ENCODE assay signal across 35 cellular contexts in genomic region chr4:61734409-61734808, GRCh38.
A peak's percentile ranks its signal among the peaks of the same experiment; 100 is the strongest.
DNase-seq lines count a peak whose midpoint lies in the region; ATAC-seq, FAIRE-seq and TF ChIP-seq lines count a peak whose summit lies in the region.
"Had no signal": no experiment of that assay in that cellular context is flagged by ENCODE, and none has a peak within 500 bp of the region (broad histone marks: within the 10 kb centered on the region; RNA-seq: fewer than 3 reads in every experiment).

No MANE protein-coding gene starts in this region.

- no peak overlapping the region for H4K8ac ChIP-seq in mesendoderm (ENCODE audit: low read depth, low read length)
- no peak overlapping the region for H4K8ac ChIP-seq in trophoblast cell (ENCODE audit: low read depth, low read length)

- CTCF ChIA-PET in WTC11 (lab: Charles Lee), result no interaction called here

- H3K4me3 Mint-ChIP-seq in GM23338 (no peak overlapping the region), WTC11 (no peak overlapping the region)
- H3K4me3 Mint-ChIP-seq: B cell; CD14-positive monocyte; CD4-positive, alpha-beta memory T cell; CD4-positive, alpha-beta T cell; CD4-positive, CD25-positive, alpha-beta regulatory T cell; CD8-positive, alpha-beta memory T cell; CD8-positive, alpha-beta T cell had no signal

- H3K27ac Mint-ChIP-seq in GM23338, result no peak overlapping the region
- H3K27ac Mint-ChIP-seq in WTC11, result no peak overlapping the region
- H3K27ac Mint-ChIP-seq: B cell; CD14-positive monocyte; CD4-positive, alpha-beta memory T cell; CD4-positive, alpha-beta T cell; CD4-positive, CD25-positive, alpha-beta regulatory T cell; CD8-positive, alpha-beta memory T cell; CD8-positive, alpha-beta T cell had no signal

- H3K27ac ChIP-seq in GM23338 (ENCODE audit: low read depth) (no peak overlapping the region), mesendoderm (ENCODE audit: low read depth, low read length) (no peak overlapping the region), trophoblast cell (ENCODE audit: low read depth, low read length) (no peak overlapping the region)
- H3K27ac ChIP-seq: 22Rv1; A549; BLaER1; BLaER1 treated with 17β-estradiol and CSF1 and Interleukin-3, amounts not matched to agents 10 nM and 100 nM; C4-2B had no signal

- H3K4ac ChIP-seq in mesendoderm (ENCODE audit: low read depth, low read length) (no peak overlapping the region), trophoblast cell (ENCODE audit: low read depth, low read length) (no peak overlapping the region)

- H3K36me3 Mint-ChIP-seq in GM23338 (ENCODE audit: low read depth) (peaks cover 52% of the 10 kb centered on the region), WTC11 (peaks cover 54% of the 10 kb centered on the region)
- H3K36me3 Mint-ChIP-seq: CD14-positive monocyte; CD4-positive, alpha-beta memory T cell; CD4-positive, CD25-positive, alpha-beta regulatory T cell; CD8-positive, alpha-beta memory T cell; CD8-positive, alpha-beta T cell had no signal

- peaks cover 11% of the 10 kb centered on the region; the same call in 1 of the 2 replicates for H3F3A ChIP-seq in GM23338 (replicated peaks; ENCODE audit: low read depth)

- H4K20me1 ChIP-seq in GM23338 (replicated peaks; ENCODE audit: insufficient read depth), result no peaks in the 10 kb centered on the region
- H4K20me1 ChIP-seq: BLaER1; BLaER1 treated with 17β-estradiol and CSF1 and Interleukin-3, amounts not matched to agents 10 nM and 100 nM had no signal

- H3K27me3 ChIP-seq in GM23338 (ENCODE audit: insufficient read depth), result no peaks in the 10 kb centered on the region
- no peaks in the 10 kb centered on the region for H3K27me3 ChIP-seq in mesendoderm (ENCODE audit: insufficient read depth, low read length, poor library complexity)
- no peaks in the 10 kb centered on the region for H3K27me3 ChIP-seq in trophoblast cell (ENCODE audit: insufficient read depth, low read length)
- H3K27me3 ChIP-seq: BE2C; BLaER1; BLaER1 treated with 17β-estradiol and CSF1 and Interleukin-3, amounts not matched to agents 10 nM and 100 nM had no signal

- H4K5ac ChIP-seq in mesendoderm (ENCODE audit: low read length), result no peak overlapping the region

- no peaks in the 10 kb centered on the region for H3K9me2 ChIP-seq in GM23338 (ENCODE audit: insufficient read depth)

- POLR2A ChIA-PET in WTC11 (lab: Charles Lee), result no interaction called here

- H3K18ac ChIP-seq in mesendoderm (ENCODE audit: low read length), result no peak overlapping the region
- H3K18ac ChIP-seq in trophoblast cell (ENCODE audit: low read length), result no peak overlapping the region

- no peak overlapping the region for H4K91ac ChIP-seq in trophoblast cell (ENCODE audit: low read depth, low read length)

- H3K23ac ChIP-seq in mesendoderm (ENCODE audit: low read length), result no peak overlapping the region
- H3K23ac ChIP-seq in trophoblast cell (ENCODE audit: low read length), result no peak overlapping the region

- no peak overlapping the region for H3K56ac ChIP-seq in mesendoderm (ENCODE audit: low read length)

- no CpG with 5 or more reads among the region's 2 CpGs for WGBS in mesendoderm (ENCODE audit: extremely low coverage, insufficient coverage, low lambda C conversion rate)
- no CpG with 5 or more reads among the region's 2 CpGs for WGBS in trophoblast cell (ENCODE audit: extremely low coverage, insufficient coverage, insufficient read length)

- H3K4me3 ChIP-seq in GM23338 (no peak overlapping the region), mesendoderm (ENCODE audit: low read length) (no peak overlapping the region), trophoblast cell (ENCODE audit: low read depth, low read length) (no peak overlapping the region)
- H3K4me3 ChIP-seq: A549; BLaER1; BLaER1 treated with 17β-estradiol and CSF1 and Interleukin-3, amounts not matched to agents 10 nM and 100 nM had no signal

- no peaks in the 10 kb centered on the region for H3K79me1 ChIP-seq in mesendoderm (ENCODE audit: low read length)
- no peaks in the 10 kb centered on the region for H3K79me1 ChIP-seq in trophoblast cell (ENCODE audit: low read length)

- ATAC-seq in GM23338 (peak; percentile 17; the same call in 1 of the 3 replicates), WTC11 (no peak)
- ATAC-seq: A549; CD8-positive, alpha-beta T cell had no signal

- H2BK5ac ChIP-seq in mesendoderm (ENCODE audit: low read length), result no peak overlapping the region
- no peak overlapping the region for H2BK5ac ChIP-seq in trophoblast cell (ENCODE audit: low read depth, low read length, poor library complexity)

- H2AFZ ChIP-seq in GM23338 (no peak overlapping the region), trophoblast cell (ENCODE audit: insufficient read depth, low read length, poor library complexity) (no peak overlapping the region)

- FAIRE-seq in urothelium cell line (lab: Jason Lieb, UNC), result peak; percentile 65
- FAIRE-seq: A204.1, A549, D721Med had no signal

- H3K36me3 ChIP-seq in GM23338 (ENCODE audit: insufficient read depth) (peaks cover 13% of the 10 kb centered on the region; the same call in 1 of the 2 replicates), mesendoderm (ENCODE audit: control insufficient read depth, insufficient read depth, low read length) (no peaks in the 10 kb centered on the region), trophoblast cell (ENCODE audit: control insufficient read depth in 1 of 2, insufficient read depth in 2 of 2, low read length in 2 of 2) (no peaks in the 10 kb centered on the region)
- H3K36me3 ChIP-seq: BE2C; BLaER1; BLaER1 treated with 17β-estradiol and CSF1 and Interleukin-3, amounts not matched to agents 10 nM and 100 nM had no signal

- H3K9me3 ChIP-seq in trophoblast cell (ENCODE audit: insufficient read depth, low read depth, low read length), result no peaks in the 10 kb centered on the region
- H3K9me3 ChIP-seq: A549, BE2C, BLaER1, Caco-2 had no signal

- H3K9me3 Mint-ChIP-seq in GM23338, result peaks cover 13% of the 10 kb centered on the region; the same call in 2 of the 3 replicates
- peaks cover 15% of the 10 kb centered on the region for H3K9me3 Mint-ChIP-seq in WTC11

- no peaks in the 10 kb centered on the region for H3K79me2 ChIP-seq in GM23338 (replicated peaks; ENCODE audit: insufficient read depth)
- no peaks in the 10 kb centered on the region for H3K79me2 ChIP-seq in mesendoderm (ENCODE audit: control insufficient read depth, insufficient read depth, low read length)
- H3K79me2 ChIP-seq in trophoblast cell (ENCODE audit: control insufficient read depth, insufficient read depth, low read length, poor library complexity), result no peaks in the 10 kb centered on the region

- H2BK15ac ChIP-seq in mesendoderm (replicated peaks; ENCODE audit: low read depth), result no peak overlapping the region

- no peaks in the 10 kb centered on the region; the same call in 2 of the 3 replicates for H3K4me1 Mint-ChIP-seq in GM23338
- no peaks in the 10 kb centered on the region for H3K4me1 Mint-ChIP-seq in WTC11
- H3K4me1 Mint-ChIP-seq: B cell; CD14-positive monocyte; CD4-positive, alpha-beta memory T cell; CD4-positive, CD25-positive, alpha-beta regulatory T cell; CD8-positive, alpha-beta memory T cell had no signal

- H3K4me1 ChIP-seq in GM23338 (ENCODE audit: insufficient read depth), result no peaks in the 10 kb centered on the region
- H3K4me1 ChIP-seq in mesendoderm (ENCODE audit: control insufficient read depth, low read depth, low read length), result no peaks in the 10 kb centered on the region
- no peaks in the 10 kb centered on the region for H3K4me1 ChIP-seq in trophoblast cell (ENCODE audit: control insufficient read depth in 1 of 2, insufficient read depth in 2 of 2, low read length in 2 of 2)
- H3K4me1 ChIP-seq: A549; BE2C; BLaER1; BLaER1 treated with 17β-estradiol and CSF1 and Interleukin-3, amounts not matched to agents 10 nM and 100 nM; Caco-2 had no signal

- no peak overlapping the region for H4K12ac ChIP-seq in trophoblast cell (ENCODE audit: low read depth, low read length)

- no peak overlapping the region for H3K4me2 ChIP-seq in GM23338
- no peak overlapping the region for H3K4me2 ChIP-seq in mesendoderm (ENCODE audit: low read length)
- no peak overlapping the region for H3K4me2 ChIP-seq in trophoblast cell (ENCODE audit: low read length)
- H3K4me2 ChIP-seq: A549; BLaER1; BLaER1 treated with 17β-estradiol and CSF1 and Interleukin-3, amounts not matched to agents 10 nM and 100 nM had no signal

- no peak overlapping the region for H2AK5ac ChIP-seq in mesendoderm (ENCODE audit: low read length)
- no peak overlapping the region for H2AK5ac ChIP-seq in trophoblast cell (ENCODE audit: low read length)

- H3K9ac ChIP-seq in mesendoderm (ENCODE audit: low read length), result no peak overlapping the region
- no peak overlapping the region for H3K9ac ChIP-seq in trophoblast cell (ENCODE audit: low read length)
- H3K9ac ChIP-seq: BLaER1; BLaER1 treated with 17β-estradiol and CSF1 and Interleukin-3, amounts not matched to agents 10 nM and 100 nM had no signal

- TF ChIP-seq CTCF in GM23338 (conservative IDR thresholded peaks at IDR 0.05; ENCODE audit: low read depth in 2 of 2) (no peak), WTC11 (IDR thresholded peaks at IDR 0.05) (no peak)

- H3K27me3 Mint-ChIP-seq in GM23338 (ENCODE audit: insufficient read depth, low read depth, poor library complexity), result no peaks in the 10 kb centered on the region
- no peaks in the 10 kb centered on the region for H3K27me3 Mint-ChIP-seq in WTC11 (ENCODE audit: low read depth)
- H3K27me3 Mint-ChIP-seq: B cell; CD4-positive, alpha-beta memory T cell; CD4-positive, alpha-beta T cell; CD4-positive, CD25-positive, alpha-beta regulatory T cell; CD8-positive, alpha-beta memory T cell had no signal

- no peak overlapping the region for H2BK12ac ChIP-seq in trophoblast cell (ENCODE audit: low read length)

- peak; percentile 24 for DNase-seq in GM23338 (ENCODE audit: low spot score)
- no peak for DNase-seq in WTC11 (ENCODE audit: low spot score)
- no peak for DNase-seq in urothelium cell line (ENCODE audit: low spot score)
- DNase-seq in OCI-M1 (lab: John Stamatoyannopoulos, UW), result no peak
- no peak for DNase-seq in mesendoderm
- no peak for DNase-seq in trophoblast cell
- DNase-seq: 8988T; ACHN; AML-193; BE2C; C1 segment of cervical spinal cord; Caco-2; Calu3; CD4-positive, alpha-beta memory T cell; CD4-positive, alpha-beta T cell; CD4-positive, CD25-positive, alpha-beta regulatory T cell; CD8-positive, alpha-beta memory T cell; CD8-positive, alpha-beta T cell; COR-L47; DMS 273 treated with DMSO at 0.1 percent for 48 hours; DMS153; DMS53; DMS79; DMS79 treated with DMSO at 0.1 percent for 48 hours; DND-41; EL had no signal

- H3K14ac ChIP-seq in trophoblast cell (ENCODE audit: low read length), result no peak overlapping the region

- H2BK120ac ChIP-seq in mesendoderm (ENCODE audit: low read depth, low read length) (no peak overlapping the region), trophoblast cell (ENCODE audit: insufficient read depth, low read length, poor library complexity) (no peak overlapping the region)

TF ChIP-seq in GM23338, 12 proteins besides CTCF, POLR2A, EP300 and RAD21 (continues in another document):
- no peak; the same call in 1 of the 2 replicates for TF ChIP-seq POLR2AphosphoS5 (IDR thresholded peaks at IDR 0.05; ENCODE audit: low read depth)

TF ChIP-seq in WTC11, 78 proteins besides CTCF, POLR2A, EP300 and RAD21 (continues in another document):
- TF ChIP-seq HMGA2 (CRISPR knock-in tag; IDR thresholded peaks at IDR 0.05) (no peak), EMX1 (CRISPR knock-in tag; IDR thresholded peaks at IDR 0.05) (peak; percentile 63; the same call in 1 of the 2 replicates), ZNF416 (CRISPR knock-in tag; IDR thresholded peaks at IDR 0.05) (0 out of 2 replicates have a peak, but pooled peaks have one; percentile 6), GABPB1 (CRISPR knock-in tag; IDR thresholded peaks at IDR 0.05) (no peak)
